ENCODE assay signal across 27 cellular contexts in the genomic region with DNA sequence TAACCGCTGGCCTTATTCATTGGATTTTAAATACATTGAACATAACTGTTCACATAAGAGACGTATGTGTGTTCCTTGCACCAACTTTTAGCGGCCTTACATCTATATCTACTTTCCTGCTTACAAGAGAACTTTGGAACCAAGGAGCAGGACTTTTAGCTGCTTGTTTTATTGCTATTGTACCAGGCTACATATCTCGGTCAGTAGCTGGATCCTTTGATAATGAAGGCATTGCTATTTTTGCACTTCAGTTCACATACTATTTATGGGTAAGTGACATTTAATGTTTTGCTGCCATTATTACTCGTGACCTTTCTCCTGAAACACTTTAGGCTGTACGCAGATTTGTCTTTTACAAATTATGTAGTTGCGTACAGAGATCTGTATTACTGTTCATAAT. TPM values are rescaled to one million over a fixed set of nuclear protein-coding genes. Genes with fewer than 3 reads are reported as not detected.
DNase-seq lines count a peak whose midpoint lies in the region; ATAC-seq, FAIRE-seq and TF ChIP-seq lines count a peak whose summit lies in the region.
"Had no signal": no experiment of that assay in that cellular context is flagged by ENCODE, and none has a peak within 500 bp of the region (broad histone marks: within the 10 kb centered on the region; RNA-seq: fewer than 3 reads in every experiment).

No MANE protein-coding gene starts in this region.

- H3K27me3 Mint-ChIP-seq in endodermal cell (ENCODE audit: insufficient read depth) (no peaks in the 10 kb centered on the region), chondrocyte (ENCODE audit: low read depth) (no peaks in the 10 kb centered on the region)
- H3K27me3 Mint-ChIP-seq: B cell had no signal

- no peak overlapping the region for H3K9ac ChIP-seq in endodermal cell (ENCODE audit: extremely low read depth, low read length, poor library complexity, severe bottlenecking)

- FAIRE-seq in small intestine (lab: Jason Lieb, UNC): no peak
- FAIRE-seq: A549, D721Med, HepG2, K562 had no signal

- TF ChIP-seq POLR2A in prostate gland (IDR thresholded peaks at IDR 0.05): no peak

- DNase-seq in endodermal cell: no peak
- DNase-seq in left cardiac atrium: no peak
- no peak for DNase-seq in mucosa of descending colon
- DNase-seq in small intestine: peak; percentile 82
- no peak for DNase-seq in chondrocyte (ENCODE audit: low spot score)
- no peak for DNase-seq in prostate gland (ENCODE audit: low spot score)
- no peak for DNase-seq in pons (ENCODE audit: low spot score)
- DNase-seq: DMS53; GF-D8; GOT3; HCEC 1CT; NCI-H1092 treated with DMSO at 0.1 percent for 48 hours; NCI-H1436 treated with DMSO at 0.1 percent for 48 hours; NCI-H1930; NCI-H2227 treated with DMSO at 0.1 percent for 48 hours; NCI-H510A; NCI-H748 treated with DMSO at 0.1 percent for 48 hours; NK-92 treated with Interleukin-12 subunit alpha and Interleukin-12 subunit beta, amount 100 ng/mL, for 24 hours; SJCRH30 had no signal

- H3K36me3 Mint-ChIP-seq in endodermal cell (ENCODE audit: low read depth): peaks cover 46% of the 10 kb centered on the region
- H3K36me3 Mint-ChIP-seq in chondrocyte (ENCODE audit: low read depth): peaks cover 9% of the 10 kb centered on the region

- no peak for TF ChIP-seq CTCF in endodermal cell (conservative IDR thresholded peaks at IDR 0.05)
- no peak for TF ChIP-seq CTCF in mucosa of descending colon (IDR thresholded peaks at IDR 0.05)
- TF ChIP-seq CTCF in chondrocyte (IDR thresholded peaks at IDR 0.05): no peak
- no peak for TF ChIP-seq CTCF in prostate gland (IDR thresholded peaks at IDR 0.05)

- H3K27ac ChIP-seq in endodermal cell (ENCODE audit: low read depth, low read length) (no peak overlapping the region), small intestine (ENCODE audit: low read depth in 1 of 2, low read length in 1 of 2) (no peak overlapping the region), prostate gland (no peak overlapping the region)
- H3K27ac ChIP-seq: A549, HL-60, SJCRH30 had no signal

- no peak overlapping the region for H3K27ac Mint-ChIP-seq in endodermal cell
- no peak overlapping the region for H3K27ac Mint-ChIP-seq in chondrocyte (ENCODE audit: unreplicated experiment)
- H3K27ac Mint-ChIP-seq: B cell had no signal

- H3K9me3 Mint-ChIP-seq in endodermal cell (peaks cover 9% of the 10 kb centered on the region), chondrocyte (ENCODE audit: low read depth) (peaks cover 13% of the 10 kb centered on the region)

- H3K4me1 Mint-ChIP-seq in endodermal cell (peaks cover 36% of the 10 kb centered on the region), chondrocyte (ENCODE audit: low read depth) (peaks cover 14% of the 10 kb centered on the region)

- 97 to 100% methylated on average over 3 to 6 of the region's 7 CpGs for WGBS in endodermal cell (ENCODE audit: insufficient coverage in 1 of 2, insufficient read length in 1 of 2), 2 experiments
- WGBS in small intestine, 3 donors: 24 to 64% (median 43%) methylated on average over 7 of the region's 7 CpGs
- 93% methylated on average over 7 of the region's 7 CpGs for WGBS in prostate gland

- H3K36me3 ChIP-seq in endodermal cell (ENCODE audit: control insufficient read depth, insufficient read depth, low read length) (peaks cover 64% of the 10 kb centered on the region), mucosa of descending colon (ENCODE audit: low read depth) (no peaks in the 10 kb centered on the region), small intestine (ENCODE audit: control insufficient read depth in 2 of 2, insufficient read depth in 2 of 2, low read length in 2 of 2) (peaks cover 0 to 4% of the 10 kb centered on the region in 2 donors), prostate gland (no peaks in the 10 kb centered on the region)

- H3K27me3 ChIP-seq in endodermal cell (ENCODE audit: control insufficient read depth, insufficient read depth, low read length, poor library complexity, severe bottlenecking) (no peaks in the 10 kb centered on the region), small intestine (ENCODE audit: control insufficient read depth in 2 of 2, insufficient read depth in 2 of 2, low read length in 2 of 2) (no peaks in the 10 kb centered on the region), prostate gland (replicated peaks; ENCODE audit: insufficient read depth) (no peaks in the 10 kb centered on the region)
- H3K27me3 ChIP-seq: SJCRH30 had no signal

- intact Hi-C loops in left cardiac atrium (cut with DNase I) (no loop called here), mucosa of descending colon (cut with DNase I, micrococcal nuclease) (no loop called here), prostate gland (cut with DNase I) (no loop called here)

- H3K9me3 ChIP-seq in endodermal cell (ENCODE audit: control insufficient read depth, low read length) (peaks cover 46% of the 10 kb centered on the region), mucosa of descending colon (no peaks in the 10 kb centered on the region), small intestine (ENCODE audit: control insufficient read depth, low read depth) (no peaks in the 10 kb centered on the region), prostate gland (no peaks in the 10 kb centered on the region)
- H3K9me3 ChIP-seq: SJCRH30 had no signal

- peak overlapping the region; percentile 61 for H3K4me3 ChIP-seq in endodermal cell (ENCODE audit: low read length)
- H3K4me3 ChIP-seq in mucosa of descending colon: no peak overlapping the region
- H3K4me3 ChIP-seq in small intestine (ENCODE audit: low read depth in 1 of 2, low read length in 2 of 2): no peak overlapping the region
- H3K4me3 ChIP-seq in prostate gland: no peak overlapping the region
- H3K4me3 ChIP-seq: A549, K562, SJCRH30 had no signal

- H3K4me1 ChIP-seq in endodermal cell (ENCODE audit: control insufficient read depth, insufficient read depth, low read length) (peaks cover 13% of the 10 kb centered on the region), mucosa of descending colon (ENCODE audit: low read depth) (no peaks in the 10 kb centered on the region), small intestine (ENCODE audit: control insufficient read depth in 2 of 2, insufficient read depth in 1 of 2, low read depth in 1 of 2, low read length in 1 of 2) (peaks cover 2 to 5% of the 10 kb centered on the region in 2 donors), prostate gland (replicated peaks) (no peaks in the 10 kb centered on the region)
- H3K4me1 ChIP-seq: A549 had no signal

- H3K4me3 Mint-ChIP-seq in endodermal cell (no peak overlapping the region), chondrocyte (ENCODE audit: unreplicated experiment) (no peak overlapping the region)
- H3K4me3 Mint-ChIP-seq: B cell, CD14-positive monocyte had no signal

- ATAC-seq in left cardiac atrium (peak; percentile 69 to 90), mucosa of descending colon (peak; percentile 71)
- ATAC-seq: A549, HepG2, K562, Panc1 had no signal

RNA-seq across cellular contexts. Expression of a gene that starts 47.1 kb away (rescaled TPM):
- total RNA-seq in endodermal cell: 100 to 1,000 TPM; 126 to 199 TPM
- 150 TPM for polyA plus RNA-seq in endodermal cell (2013, experiment 1 of 2)
- polyA plus RNA-seq in endodermal cell (2013, experiment 2 of 2): 160 TPM
- total RNA-seq in left cardiac atrium: 10 to 100 TPM; 76.7 to 88.1 TPM
- 100 to 1,000 TPM in 1 of 3 donors, 10 to 100 TPM in 2; 86.0 to 118 (median 94.3) TPM for total RNA-seq in mucosa of descending colon
- polyA plus RNA-seq in small intestine: 10 to 100 TPM; 22.2 to 72.6 (median 30.2) TPM
- total RNA-seq in chondrocyte: 113 to 119 TPM (median 118 TPM) in 3 replicates
- 100 to 1,000 TPM; 106 to 132 TPM for total RNA-seq in prostate gland
